ENCODE assay signal across 16 cellular contexts in the genomic region with DNA sequence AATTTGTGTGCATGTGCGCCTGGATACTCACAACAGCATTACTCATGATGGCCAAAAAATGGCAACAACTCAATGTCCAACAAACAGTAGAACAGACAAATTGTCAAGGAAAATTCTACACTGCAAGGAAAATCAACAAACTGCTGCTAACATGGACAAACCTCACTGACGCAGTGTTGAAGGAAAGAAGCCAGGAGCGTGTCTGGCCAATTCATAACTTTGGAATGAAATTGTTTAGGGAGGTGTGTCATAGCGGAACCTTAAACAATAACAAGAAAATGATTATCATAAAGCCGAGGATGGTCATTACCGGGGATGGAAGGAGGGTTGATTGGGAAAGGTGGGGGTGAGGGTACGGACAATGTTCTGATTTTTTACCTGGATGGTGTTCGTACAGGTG. TPM values are rescaled to one million over a fixed set of nuclear protein-coding genes. Genes with fewer than 3 reads are reported as not detected.
"Had no signal": no experiment of that assay in that cellular context is flagged by ENCODE, and none has a peak within 500 bp of the region (broad histone marks: within the 10 kb centered on the region; RNA-seq: fewer than 3 reads in every experiment).

No MANE protein-coding gene starts in this region.

- H3K9me3 ChIP-seq: sigmoid colon, spleen, thoracic aorta had no signal

- DNase-seq: activated CD4-positive, alpha-beta memory T cell treated with anti-CD3 and anti-CD28 coated beads, Interleukin-2, amount 10 ng/mL, durations not matched to agents 7 days and 5 days; activated CD4-positive, alpha-beta T cell treated with anti-CD3 and anti-CD28 coated beads for 4 hours; activated effector memory CD4-positive, alpha-beta T cell treated with anti-CD3 and anti-CD28 coated beads, Interleukin-2, amount 50 U/mL, for 16 hours; activated T-cell treated with anti-CD3 and anti-CD28 coated beads, Interleukin-2, amount 50 U/mL, for 24 hours; cerebellar nuclear complex; dermis blood vessel endothelial cell; islet precursor cell; sigmoid colon; spleen; WERI-Rb-1 had no signal

- H3K36me3 ChIP-seq: sigmoid colon, thoracic aorta, WERI-Rb-1 had no signal

- H3K27ac Mint-ChIP-seq: activated CD4-positive, alpha-beta memory T cell treated with anti-CD3 and anti-CD28 coated beads, Interleukin-2, amount 10 ng/mL, durations not matched to agents 7 days and 5 days; activated naive CD4-positive, alpha-beta T cell treated with anti-CD3 and anti-CD28 coated beads, Interleukin-2, amount 50 U/mL, for 72 hours; activated T-cell treated with anti-CD3 and anti-CD28 coated beads, Interleukin-2, amount 50 U/mL, for 24 hours; brain had no signal

- H3K4me1 ChIP-seq: parathyroid adenoma, sigmoid colon had no signal

- H3K27me3 ChIP-seq: sigmoid colon, spleen had no signal

- H3K36me3 Mint-ChIP-seq: activated naive CD4-positive, alpha-beta T cell treated with anti-CD3 and anti-CD28 coated beads, Interleukin-2, amount 50 U/mL, for 72 hours; brain had no signal

- H3K9me3 Mint-ChIP-seq: activated CD4-positive, alpha-beta memory T cell treated with anti-CD3 and anti-CD28 coated beads, Interleukin-2, amount 10 ng/mL, durations not matched to agents 7 days and 5 days; activated naive CD4-positive, alpha-beta T cell treated with anti-CD3 and anti-CD28 coated beads, Interleukin-2, amount 50 U/mL, for 72 hours; activated T-cell treated with anti-CD3 and anti-CD28 coated beads, Interleukin-2, amount 50 U/mL, for 24 hours; brain; neural crest cell had no signal

- H3K4me3 Mint-ChIP-seq: activated CD4-positive, alpha-beta memory T cell treated with anti-CD3 and anti-CD28 coated beads, Interleukin-2, amount 10 ng/mL, durations not matched to agents 7 days and 5 days; activated T-cell treated with anti-CD3 and anti-CD28 coated beads, Interleukin-2, amount 50 U/mL, for 24 hours; brain; neural crest cell had no signal

- H3K4me1 Mint-ChIP-seq: brain, neural crest cell had no signal

- H3K4me3 ChIP-seq: lung, sigmoid colon, spleen, thoracic aorta had no signal

RNA-seq across cellular contexts. Expression of a gene that starts 29.1 kb away (rescaled TPM):
- total RNA-seq: neural crest cell had no signal
